15 cellular contexts compared by ENCODE assay signal in genomic region chr17:55768946-55769624, GRCh38. TPM values are rescaled to one million over a fixed set of nuclear protein-coding genes. Genes with fewer than 3 reads are reported as not detected.
DNase-seq lines count a peak whose midpoint lies in the region; ATAC-seq and TF ChIP-seq lines count a peak whose summit lies in the region.
"Had no signal": no experiment of that assay in that cellular context is flagged by ENCODE, and none has a peak within 500 bp of the region (broad histone marks: within the 10 kb centered on the region; RNA-seq: fewer than 3 reads in every experiment).

No MANE protein-coding gene starts in this region.

- H3K9ac ChIP-seq in BLaER1 treated with 17β-estradiol and CSF1 and Interleukin-3, amounts not matched to agents 10 nM and 100 nM = 0 out of 22 replicates have a peak overlapping the region, but pooled peaks of 2 of the 11 experiments have one; percentile 2 to 20
- no peak overlapping the region for H3K9ac ChIP-seq in SK-N-MC (ENCODE audit: insufficient read length)
- no peak overlapping the region for H3K9ac ChIP-seq in skeletal muscle satellite cell (ENCODE audit: low read depth, low read length)

- peaks cover 56 to 84% (median 67%) of the 10 kb centered on the region in 11 experiments for H3K36me3 ChIP-seq in BLaER1 treated with 17β-estradiol and CSF1 and Interleukin-3, amounts not matched to agents 10 nM and 100 nM
- H3K36me3 ChIP-seq in SK-N-MC (ENCODE audit: insufficient read depth, low read length) (no peaks in the 10 kb centered on the region), gastroesophageal sphincter (peaks cover 0 to 57% of the 10 kb centered on the region in 2 donors), skeletal muscle satellite cell (ENCODE audit: insufficient read depth, low read length) (peaks cover 40% of the 10 kb centered on the region), mucosa of descending colon (ENCODE audit: low read depth) (no peaks in the 10 kb centered on the region)

- no peak for ATAC-seq in gastroesophageal sphincter
- no peak for ATAC-seq in mucosa of descending colon
- ATAC-seq in GM19452 (IDR thresholded peaks at IDR 0.05; ENCODE audit: unreplicated experiment) = no peak
- ATAC-seq in GM18870 (IDR thresholded peaks at IDR 0.05; ENCODE audit: unreplicated experiment) = no peak

- H3K4me1 ChIP-seq in BLaER1 treated with 17β-estradiol and CSF1 and Interleukin-3, amounts not matched to agents 10 nM and 100 nM = peaks cover 8 to 34% (median 27%) of the 10 kb centered on the region in 10 experiments
- H3K4me1 ChIP-seq in gastroesophageal sphincter (peaks cover 4 to 25% (median 7%) of the 10 kb centered on the region in 3 donors), skeletal muscle satellite cell (ENCODE audit: control insufficient read depth, insufficient read depth, low read length) (peaks cover 13% of the 10 kb centered on the region), mucosa of descending colon (ENCODE audit: low read depth) (no peaks in the 10 kb centered on the region)

- DNase-seq in SK-N-MC (ENCODE audit: low read depth, low spot score) (no peak), T1000 (lab: John Stamatoyannopoulos, UW) (no peak), mucosa of descending colon (no peak)
- DNase-seq: activated T-cell treated with anti-CD3 and anti-CD28 coated beads, Interleukin-2, amount 50 U/mL, for 48 hours; CD4-positive, alpha-beta memory T cell; endodermal cell; glutamatergic neuron; NCI-H187; NCI-H510A treated with DMSO at 0.1 percent for 48 hours; posterior cingulate gyrus had no signal

- no peak overlapping the region for H3K4me3 ChIP-seq in BLaER1 treated with 17β-estradiol and CSF1 and Interleukin-3, amounts not matched to agents 10 nM and 100 nM
- H3K4me3 ChIP-seq in SK-N-MC (no peak overlapping the region), gastroesophageal sphincter (no peak overlapping the region), skeletal muscle satellite cell (ENCODE audit: low read length) (no peak overlapping the region), mucosa of descending colon (no peak overlapping the region)

- H3K27me3 ChIP-seq in BLaER1 treated with 17β-estradiol and CSF1 and Interleukin-3, amounts not matched to agents 10 nM and 100 nM = no peaks in the 10 kb centered on the region
- H3K27me3 ChIP-seq in gastroesophageal sphincter = no peaks in the 10 kb centered on the region
- H3K27me3 ChIP-seq in skeletal muscle satellite cell (ENCODE audit: control insufficient read depth, insufficient read depth, low read length) = no peaks in the 10 kb centered on the region

- intact Hi-C loops in mucosa of descending colon (cut with DNase I, micrococcal nuclease) = no loop called here

- peaks cover 0 to 33% (median 20%) of the 10 kb centered on the region in 11 experiments; a peak in 17 of 22 replicates for H3K9me3 ChIP-seq in BLaER1 treated with 17β-estradiol and CSF1 and Interleukin-3, amounts not matched to agents 10 nM and 100 nM (replicated peaks in 1 of 11)
- H3K9me3 ChIP-seq in SK-N-MC (ENCODE audit: low read depth, low read length) (no peaks in the 10 kb centered on the region), gastroesophageal sphincter (no peaks in the 10 kb centered on the region), skeletal muscle satellite cell (replicated peaks; ENCODE audit: low read length) (no peaks in the 10 kb centered on the region), mucosa of descending colon (no peaks in the 10 kb centered on the region)

- H4K20me1 ChIP-seq in BLaER1 treated with 17β-estradiol and CSF1 and Interleukin-3, amounts not matched to agents 10 nM and 100 nM = peaks cover 0 to 13% (median 0%) of the 10 kb centered on the region in 11 experiments; a peak in 2 of 22 replicates

- TF ChIP-seq EP300 in gastroesophageal sphincter (IDR thresholded peaks at IDR 0.05) = no peak

- peak overlapping the region in 9 of 11 experiments; percentile 11 to 65 (median 44); a peak in 16 of 22 replicates for H3K4me2 ChIP-seq in BLaER1 treated with 17β-estradiol and CSF1 and Interleukin-3, amounts not matched to agents 10 nM and 100 nM
- peak overlapping the region; percentile 46 for H3K4me2 ChIP-seq in skeletal muscle satellite cell (ENCODE audit: low read length)

- no peak for TF ChIP-seq POLR2A in gastroesophageal sphincter (IDR thresholded peaks at IDR 0.05)

- TF ChIP-seq CTCF in gastroesophageal sphincter (IDR thresholded peaks at IDR 0.05) (no peak), mucosa of descending colon (IDR thresholded peaks at IDR 0.05) (no peak)

- H3K27ac ChIP-seq in BLaER1 treated with 17β-estradiol and CSF1 and Interleukin-3, amounts not matched to agents 10 nM and 100 nM = peak overlapping the region in 8 of 11 experiments; percentile 5 to 46 (median 30); a peak in 13 of 22 replicates
- peak overlapping the region; percentile 72; the same call in 1 of the 2 replicates for H3K27ac ChIP-seq in SK-N-MC
- peak overlapping the region in 3 of 4 donors; percentile 37 to 59 (median 42) for H3K27ac ChIP-seq in gastroesophageal sphincter

RNA-seq across cellular contexts. Expression of gene PCTP, which starts 18.2 kb away (rescaled TPM):
- 10 to 100 TPM; 11.3 to 27.3 (median 18.8) TPM for total RNA-seq in gastroesophageal sphincter
- total RNA-seq in skeletal muscle satellite cell (2012; rRNA removed) = 13.7 and 16.8 TPM in 2 replicates
- total RNA-seq in mucosa of descending colon = 10 to 100 TPM; 25.8 to 41.2 (median 28.6) TPM

RNA-seq across cellular contexts. Expression of gene TMEM100, which starts 46.4 kb away (rescaled TPM):
- total RNA-seq in gastroesophageal sphincter = 10 to 100 TPM in 2 of 4 donors, 1 to 10 TPM in 2; 3.7 to 63.8 (median 10.4) TPM
- 6.3 and 13.3 TPM in 2 replicates for total RNA-seq in skeletal muscle satellite cell (2012; rRNA removed)
- total RNA-seq in mucosa of descending colon = 10 to 100 TPM in 1 of 3 donors, 1 to 10 TPM in 2; 2.8 to 14.2 (median 7.5) TPM
- total RNA-seq: CD4-positive, alpha-beta memory T cell had no signal
